In genomic region chr15:35320158-35320780, GRCh38 we compare ENCODE assay signal across 14 cellular contexts.
A peak's percentile ranks its signal among the peaks of the same experiment; 100 is the strongest.
DNase-seq lines count a peak whose midpoint lies in the region; ATAC-seq and TF ChIP-seq lines count a peak whose summit lies in the region.
"Had no signal": no experiment of that assay in that cellular context is flagged by ENCODE, and none has a peak within 500 bp of the region (broad histone marks: within the 10 kb centered on the region; RNA-seq: fewer than 3 reads in every experiment).

No MANE protein-coding gene starts in this region.

- ATAC-seq in RWPE2 (ENCODE audit: low read depth) = no peak
- peak; percentile 83 for ATAC-seq in left colon
- no peak for ATAC-seq in left cardiac atrium
- ATAC-seq: HepG2 had no signal

- no peaks in the 10 kb centered on the region for H4K20me1 ChIP-seq in smooth muscle cell (ENCODE audit: low read depth)

- H3K27ac ChIP-seq in RWPE2 (ENCODE audit: poor library complexity, severe bottlenecking) (peak overlapping the region; percentile 1), smooth muscle cell (ENCODE audit: low read depth) (peak overlapping the region; percentile 7), right atrium auricular region (no peak overlapping the region)

- H3K36me3 ChIP-seq in RWPE2 (ENCODE audit: low read depth) (no peaks in the 10 kb centered on the region), smooth muscle cell (ENCODE audit: low read depth) (no peaks in the 10 kb centered on the region), right atrium auricular region (no peaks in the 10 kb centered on the region)
- H3K36me3 ChIP-seq: HAP-1 had no signal

- intact Hi-C loops in left colon (cut with DNase I, micrococcal nuclease) (no loop called here), left cardiac atrium (cut with DNase I) (no loop called here)

- no peaks in the 10 kb centered on the region for H3F3A ChIP-seq in smooth muscle cell (ENCODE audit: low read depth)

- 58% methylated on average over 5 of the region's 5 CpGs for WGBS in smooth muscle cell (ENCODE audit: low lambda C conversion rate)

- H2AFZ ChIP-seq in smooth muscle cell (ENCODE audit: low read depth) = no peak overlapping the region

- H3K4me1 ChIP-seq in RWPE2 (ENCODE audit: insufficient read depth, poor library complexity, severe bottlenecking) (peaks cover 12% of the 10 kb centered on the region), smooth muscle cell (ENCODE audit: low read depth) (no peaks in the 10 kb centered on the region), right atrium auricular region (no peaks in the 10 kb centered on the region)
- H3K4me1 ChIP-seq: HAP-1 had no signal

- no peak for TF ChIP-seq CTCF in RWPE2 (IDR thresholded peaks at IDR 0.05; ENCODE audit: poor library complexity, severe bottlenecking)
- TF ChIP-seq CTCF in smooth muscle cell (IDR thresholded peaks at IDR 0.05; ENCODE audit: borderline replicate concordance, insufficient read depth, poor library complexity, severe bottlenecking) = no peak
- no peak for TF ChIP-seq CTCF in right atrium auricular region (IDR thresholded peaks at IDR 0.05)

- H3K9me3 ChIP-seq in RWPE2 (ENCODE audit: severe bottlenecking) (no peaks in the 10 kb centered on the region), smooth muscle cell (replicated peaks; ENCODE audit: low read depth) (no peaks in the 10 kb centered on the region), right atrium auricular region (no peaks in the 10 kb centered on the region)
- H3K9me3 ChIP-seq: HAP-1 had no signal

- H3K27me3 ChIP-seq in RWPE2 (ENCODE audit: insufficient read depth, poor library complexity, severe bottlenecking) = no peaks in the 10 kb centered on the region
- H3K27me3 ChIP-seq in smooth muscle cell (ENCODE audit: low read depth) = no peaks in the 10 kb centered on the region
- no peaks in the 10 kb centered on the region for H3K27me3 ChIP-seq in right atrium auricular region

- H3K79me2 ChIP-seq in smooth muscle cell (ENCODE audit: low read depth) = no peaks in the 10 kb centered on the region

- DNase-seq in G401 (ENCODE audit: low spot score) = peak; percentile 50
- no peak for DNase-seq in RWPE2 (ENCODE audit: low spot score)
- DNase-seq in left colon = no peak
- DNase-seq in smooth muscle cell (lab: John Stamatoyannopoulos, UW; ENCODE audit: unreplicated experiment) = no peak
- no peak for DNase-seq in right atrium auricular region (ENCODE audit: low spot score)
- no peak for DNase-seq in left cardiac atrium
- DNase-seq in hippocampal formation (lab: John Stamatoyannopoulos, UW) = no peak
- DNase-seq: C1 segment of cervical spinal cord; CD4-positive, alpha-beta T cell; DMS79 treated with DMSO at 0.1 percent for 48 hours; EL; GDM1 had no signal

- H3K9ac ChIP-seq in smooth muscle cell (ENCODE audit: low read depth) = no peak overlapping the region

- in situ Hi-C loops in G401 (cut with HindIII; ENCODE audit: low sequenced_read_pairs) = no loop called here

- no peak overlapping the region for H3K4me3 ChIP-seq in RWPE2 (ENCODE audit: severe bottlenecking)
- no peak overlapping the region for H3K4me3 ChIP-seq in smooth muscle cell
- H3K4me3 ChIP-seq in right atrium auricular region = no peak overlapping the region
- H3K4me3 ChIP-seq: HAP-1 had no signal

- H3K4me2 ChIP-seq in smooth muscle cell = no peak overlapping the region

Comparison
In these comparisons a context has a peak if more than half of its experiments do, and no peak if none do; other contexts are left out.
1. H3K27ac ChIP-seq: peak in RWPE2 (single experiment) and smooth muscle cell (single experiment); none in right atrium auricular region (0 of 2).